ENCODE assay signal across 1 cellular context in genomic region chr18:13510594-13510993, GRCh38.
TF ChIP-seq lines count a peak whose summit lies in the region.

No MANE protein-coding gene starts in this region.

TF ChIP-seq in GM23338, 12 proteins besides CTCF, POLR2A, EP300 and RAD21 (continued from another document):
- TF ChIP-seq REST (IDR thresholded peaks at IDR 0.05; ENCODE audit: unreplicated experiment) (no peak), JUNB (IDR thresholded peaks at IDR 0.05; ENCODE audit: unreplicated experiment) (no peak), EZH2 (IDR thresholded peaks at IDR 0.05; ENCODE audit: low read depth, unreplicated experiment) (no peak), NANOG (IDR thresholded peaks at IDR 0.05; ENCODE audit: borderline replicate concordance) (no peak), ZNF114 (CRISPR knock-in tag; IDR thresholded peaks at IDR 0.05) (no peak), EZH2phosphoT487 (IDR thresholded peaks at IDR 0.05; ENCODE audit: unreplicated experiment) (no peak), POLR2AphosphoS5 (IDR thresholded peaks at IDR 0.05; ENCODE audit: low read depth) (no peak)
TF ChIP-seq in GM23338: peak in this region for 0.
